Comparison of ENCODE assay signal across 28 cellular contexts in the genomic region with DNA sequence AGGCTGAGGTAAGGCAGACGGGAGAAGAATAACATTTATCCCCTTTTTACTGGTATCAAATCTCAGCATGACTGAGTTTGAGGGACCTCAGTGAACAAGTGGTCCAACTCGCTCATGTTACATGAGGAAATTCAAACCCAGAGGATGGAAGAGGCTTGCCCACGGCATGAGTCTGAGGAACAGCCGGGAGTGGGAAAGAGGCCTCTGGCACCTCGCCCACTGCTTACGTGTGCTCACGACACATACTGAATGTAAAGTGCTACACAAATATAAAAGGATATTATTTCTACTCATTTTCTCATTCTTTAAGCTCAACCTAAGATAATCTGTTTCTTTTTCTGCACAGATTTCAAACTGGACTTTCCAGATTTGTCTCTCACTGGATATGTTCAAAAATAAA. TPM values are rescaled to one million over a fixed set of nuclear protein-coding genes. Genes with fewer than 3 reads are reported as not detected.
A peak's percentile ranks its signal among the peaks of the same experiment; 100 is the strongest.
DNase-seq lines count a peak whose midpoint lies in the region; ATAC-seq, FAIRE-seq and TF ChIP-seq lines count a peak whose summit lies in the region.
"Had no signal": no experiment of that assay in that cellular context is flagged by ENCODE, and none has a peak within 500 bp of the region (broad histone marks: within the 10 kb centered on the region; RNA-seq: fewer than 3 reads in every experiment).

No MANE protein-coding gene starts in this region.

- no peak overlapping the region for H3K4me3 ChIP-seq in right cardiac atrium (ENCODE audit: low read length)
- H3K4me3 ChIP-seq in astrocyte (ENCODE audit: insufficient read depth, low read depth, low read length) = no peak overlapping the region
- H3K4me3 ChIP-seq in foreskin fibroblast (ENCODE audit: low read depth in 1 of 2, low read length in 2 of 2) = no peak overlapping the region
- H3K4me3 ChIP-seq: dorsolateral prefrontal cortex, GM12878, lower lobe of right lung, skin epidermis, thyroid gland had no signal

- H3K9me3 ChIP-seq in right cardiac atrium (ENCODE audit: control insufficient read depth, low read length) = no peaks in the 10 kb centered on the region
- no peaks in the 10 kb centered on the region for H3K9me3 ChIP-seq in astrocyte (ENCODE audit: insufficient read depth, low read depth, low read length)
- H3K9me3 ChIP-seq: lower lobe of right lung, thyroid gland had no signal

- no peak overlapping the region for H3K27ac Mint-ChIP-seq in astrocyte (ENCODE audit: unreplicated experiment)
- H3K27ac Mint-ChIP-seq in activated naive CD8-positive, alpha-beta T cell treated with anti-CD3 and anti-CD28 coated beads, Interleukin-2, amount 50 U/mL, for 24 hours = no peak overlapping the region
- H3K27ac Mint-ChIP-seq: activated CD8-positive, alpha-beta T cell treated with anti-CD3 and anti-CD28 coated beads for 36 hours; B cell; progenitor cell of endocrine pancreas; WTC11 had no signal

- H3K4me1 ChIP-seq in right cardiac atrium (ENCODE audit: control insufficient read depth, insufficient read depth, low read length) = no peaks in the 10 kb centered on the region
- H3K4me1 ChIP-seq in astrocyte (ENCODE audit: insufficient read depth, low read length) = peaks cover 15% of the 10 kb centered on the region
- H3K4me1 ChIP-seq: lower lobe of right lung, thyroid gland had no signal

- no peak for TF ChIP-seq CTCF in astrocyte (IDR thresholded peaks at IDR 0.05; ENCODE audit: insufficient read depth, low read depth, low read length)
- no peak for TF ChIP-seq CTCF in foreskin fibroblast (IDR thresholded peaks at IDR 0.05; ENCODE audit: low read depth, low read length)
- no peak for TF ChIP-seq CTCF in GM10266 (IDR thresholded peaks at IDR 0.05; ENCODE audit: control insufficient read depth, insufficient read depth, low read depth, missing control alignments)

- peak overlapping the region; percentile 14 for H3K4me2 ChIP-seq in astrocyte (ENCODE audit: low read length)

- no peaks in the 10 kb centered on the region for H4K20me1 ChIP-seq in astrocyte (ENCODE audit: insufficient read depth, low read length)

- H3K36me3 ChIP-seq in astrocyte (ENCODE audit: insufficient read depth, low read length) = no peaks in the 10 kb centered on the region

- peaks cover 2% of the 10 kb centered on the region for H3K36me3 Mint-ChIP-seq in astrocyte (ENCODE audit: low read depth, unreplicated experiment)
- peaks cover 38% of the 10 kb centered on the region for H3K36me3 Mint-ChIP-seq in activated naive CD8-positive, alpha-beta T cell treated with anti-CD3 and anti-CD28 coated beads, Interleukin-2, amount 50 U/mL, for 24 hours (ENCODE audit: low read depth)

- intact Hi-C loops in right cardiac atrium (cut with DNase I) = no loop called here
- intact Hi-C loops in cardiac septum (cut with DNase I) = no loop called here

- peaks cover 2% of the 10 kb centered on the region for H3K27me3 Mint-ChIP-seq in astrocyte (ENCODE audit: low read depth, unreplicated experiment)
- no peaks in the 10 kb centered on the region for H3K27me3 Mint-ChIP-seq in activated naive CD8-positive, alpha-beta T cell treated with anti-CD3 and anti-CD28 coated beads, Interleukin-2, amount 50 U/mL, for 24 hours
- H3K27me3 Mint-ChIP-seq: activated CD8-positive, alpha-beta T cell treated with anti-CD3 and anti-CD28 coated beads for 36 hours; B cell; progenitor cell of endocrine pancreas had no signal

- H3K27me3 ChIP-seq in right cardiac atrium (ENCODE audit: control insufficient read depth, insufficient read depth) (no peaks in the 10 kb centered on the region), astrocyte (ENCODE audit: insufficient read depth, low read length) (no peaks in the 10 kb centered on the region)
- H3K27me3 ChIP-seq: dorsolateral prefrontal cortex, thyroid gland had no signal

- WGBS in right cardiac atrium = 73% methylated on average over 7 of the region's 7 CpGs

- peaks cover 4% of the 10 kb centered on the region for H3K4me1 Mint-ChIP-seq in astrocyte (ENCODE audit: low read depth, unreplicated experiment)
- H3K4me1 Mint-ChIP-seq in activated naive CD8-positive, alpha-beta T cell treated with anti-CD3 and anti-CD28 coated beads, Interleukin-2, amount 50 U/mL, for 24 hours = peaks cover 17% of the 10 kb centered on the region

- FAIRE-seq in astrocyte (lab: Jason Lieb, UNC) = no peak
- FAIRE-seq: GM12878, keratinocyte had no signal

- no peak overlapping the region for H2AFZ ChIP-seq in astrocyte (ENCODE audit: low read depth, low read length)

- H3K27ac ChIP-seq in right cardiac atrium (ENCODE audit: low read length) = no peak overlapping the region
- H3K27ac ChIP-seq in astrocyte (ENCODE audit: low read depth, low read length) = no peak overlapping the region
- H3K27ac ChIP-seq: lower lobe of right lung, thyroid gland had no signal

- DNase-seq in right cardiac atrium (peak in 2 of 3 donors; percentile 22 to 62), cardiac septum (ENCODE audit: low spot score) (no peak), astrocyte (ENCODE audit: low read depth) (peak; percentile 39), foreskin fibroblast (peak; percentile 4 to 72), GM10266 (ENCODE audit: extremely low spot score) (no peak)
- DNase-seq in activated naive CD8-positive, alpha-beta T cell treated with anti-CD3 and anti-CD28 coated beads, Interleukin-2, amount 50 U/mL, for 24 hours = no peak
- DNase-seq: activated CD8-positive, alpha-beta T cell treated with anti-CD3 and anti-CD28 coated beads for 36 hours; activated gamma-delta T cell; DMS53; KG1; lower lobe of right lung; NCI-H2081 treated with DMSO at 0.1 percent for 48 hours; NCI-H524; stimulated activated CD4-positive, alpha-beta T cell treated with anti-CD3 and anti-CD28 coated beads, Interleukin-2, amount 100 ng/mL, for 48 hours; stimulated activated naive CD4-positive, alpha-beta T cell treated with Interleukin-2 at 50 U/mL for 16 hours; T-helper 9 cell; thyroid gland had no signal

- no peak overlapping the region for H3K4me3 Mint-ChIP-seq in astrocyte (ENCODE audit: unreplicated experiment)
- no peak overlapping the region for H3K4me3 Mint-ChIP-seq in activated naive CD8-positive, alpha-beta T cell treated with anti-CD3 and anti-CD28 coated beads, Interleukin-2, amount 50 U/mL, for 24 hours
- H3K4me3 Mint-ChIP-seq: activated CD8-positive, alpha-beta T cell treated with anti-CD3 and anti-CD28 coated beads for 36 hours; B cell; WTC11 had no signal

- no peak overlapping the region for H3K9ac ChIP-seq in astrocyte (ENCODE audit: low read length)

- no peak for ATAC-seq in right cardiac atrium
- no peak for ATAC-seq in GM18498 (IDR thresholded peaks at IDR 0.05; ENCODE audit: unreplicated experiment)
- ATAC-seq in activated naive CD8-positive, alpha-beta T cell treated with anti-CD3 and anti-CD28 coated beads, Interleukin-2, amount 50 U/mL, for 24 hours = no peak
- no peak for ATAC-seq in GM19328 (IDR thresholded peaks at IDR 0.05; ENCODE audit: unreplicated experiment)
- ATAC-seq: activated CD8-positive, alpha-beta T cell treated with anti-CD3 and anti-CD28 coated beads for 36 hours; GM12878; HCT116; lower lobe of right lung; WTC11 had no signal

- peaks cover 2% of the 10 kb centered on the region for H3K9me3 Mint-ChIP-seq in astrocyte (ENCODE audit: unreplicated experiment)
- H3K9me3 Mint-ChIP-seq in activated naive CD8-positive, alpha-beta T cell treated with anti-CD3 and anti-CD28 coated beads, Interleukin-2, amount 50 U/mL, for 24 hours = no peaks in the 10 kb centered on the region
- H3K9me3 Mint-ChIP-seq: activated CD8-positive, alpha-beta T cell treated with anti-CD3 and anti-CD28 coated beads for 36 hours; WTC11 had no signal

- no peaks in the 10 kb centered on the region for H3K79me2 ChIP-seq in astrocyte (ENCODE audit: insufficient read depth, low read length)

RNA-seq across cellular contexts. Expression of a gene that starts 14.7 kb away (rescaled TPM):
- total RNA-seq in right cardiac atrium (1 to 10 TPM; 4.0 to 7.9 (median 5.1) TPM), cardiac septum (3.2 TPM), astrocyte (1.4 and 2.7 TPM in 2 replicates)
- polyA plus RNA-seq in right cardiac atrium = 3.8 TPM
- total RNA-seq: A172, GM12878 had no signal
- polyA plus RNA-seq: keratinocyte had no signal

Comparison
In these comparisons a context has a peak if more than half of its experiments do, and no peak if none do; other contexts are left out.
1. DNase-seq: peak in right cardiac atrium (2 of 3), astrocyte (single experiment) and foreskin fibroblast (2 of 2); none in cardiac septum (single experiment), activated naive CD8-positive, alpha-beta T cell treated with anti-CD3 and anti-CD28 coated beads, Interleukin-2, amount 50 U/mL, for 24 hours (single experiment) and GM10266 (single experiment).